9 cellular contexts compared by ENCODE assay signal in the genomic region with DNA sequence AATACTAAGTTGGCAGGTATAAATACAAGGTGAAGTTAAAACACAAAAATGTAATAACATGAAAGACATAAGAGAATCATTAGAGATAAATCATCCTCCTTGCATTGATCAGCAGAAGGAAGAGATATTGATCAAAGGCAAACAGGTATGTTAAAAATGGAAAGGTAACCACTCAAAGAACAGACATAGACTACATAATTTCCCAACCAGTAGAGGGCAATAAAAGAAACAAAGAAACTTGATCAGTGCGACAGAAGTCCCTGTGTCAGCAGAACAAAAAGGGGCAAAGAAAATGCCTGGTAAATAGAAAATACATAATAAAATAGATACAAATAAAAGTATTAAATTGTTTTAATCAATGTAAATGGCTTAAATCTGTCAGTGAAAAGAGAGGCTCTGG. TPM values are rescaled to one million over a fixed set of nuclear protein-coding genes. Genes with fewer than 3 reads are reported as not detected.
DNase-seq lines count a peak whose midpoint lies in the region; ATAC-seq and TF ChIP-seq lines count a peak whose summit lies in the region.
"Had no signal": no experiment of that assay in that cellular context is flagged by ENCODE, and none has a peak within 500 bp of the region (broad histone marks: within the 10 kb centered on the region; RNA-seq: fewer than 3 reads in every experiment).

No MANE protein-coding gene starts in this region.

- H3K4me3 ChIP-seq in astrocyte of the cerebellum (ENCODE audit: low read depth, low read length) (no peak overlapping the region), mesendoderm (ENCODE audit: low read length) (no peak overlapping the region)
- H3K4me3 ChIP-seq in CD4-positive, alpha-beta memory T cell (ENCODE audit: low read length in 2 of 2): no peak overlapping the region

- intact Hi-C loops in CD4-positive, alpha-beta memory T cell (cut with micrococcal nuclease): loop anchor here (1.0 kb wide), 1 partner anchor 154 kb away; no protein-coding TSS in a partner anchor

- peaks cover 0 to 5% (median 0%) of the 10 kb centered on the region in 4 donors for H3K4me1 Mint-ChIP-seq in CD4-positive, alpha-beta memory T cell
- H3K4me1 Mint-ChIP-seq: stimulated activated effector memory CD8-positive, alpha-beta T cell treated with anti-CD3 and anti-CD28 coated beads, Interleukin-12 subunit alpha, Interleukin-12 subunit beta, amount 100 ng/mL, for 72 hours had no signal

- peak; percentile 39 for TF ChIP-seq CTCF in astrocyte of the cerebellum (IDR thresholded peaks at IDR 0.05; ENCODE audit: low read depth, low read length, missing control alignments)

- POLR2A ChIA-PET in CD4-positive, alpha-beta memory T cell (lab: Charles Lee; ENCODE audit: partially characterized antibody): no interaction called here

- no peak overlapping the region for H4K8ac ChIP-seq in mesendoderm (ENCODE audit: low read depth, low read length)

- H3K27me3 Mint-ChIP-seq in CD4-positive, alpha-beta memory T cell: no peaks in the 10 kb centered on the region

- H3K36me3 ChIP-seq in mesendoderm (ENCODE audit: control insufficient read depth, insufficient read depth, low read length): no peaks in the 10 kb centered on the region
- no peaks in the 10 kb centered on the region for H3K36me3 ChIP-seq in CD4-positive, alpha-beta memory T cell (ENCODE audit: insufficient read depth, low read length)

- H3K56ac ChIP-seq in mesendoderm (ENCODE audit: low read length): no peak overlapping the region

- H3K4me2 ChIP-seq in mesendoderm (ENCODE audit: low read length): no peak overlapping the region

- H3K23ac ChIP-seq in mesendoderm (ENCODE audit: low read length): no peak overlapping the region

- H2BK5ac ChIP-seq in mesendoderm (ENCODE audit: low read length): no peak overlapping the region

- no peak overlapping the region for H4K5ac ChIP-seq in mesendoderm (ENCODE audit: low read length)

- peak overlapping the region in 2 of 7 donors; percentile 5 to 65 for H3K27ac Mint-ChIP-seq in CD4-positive, alpha-beta memory T cell
- H3K27ac Mint-ChIP-seq: stimulated activated effector memory CD8-positive, alpha-beta T cell treated with anti-CD3 and anti-CD28 coated beads, Interleukin-12 subunit alpha, Interleukin-12 subunit beta, amount 100 ng/mL, for 72 hours had no signal

- H3K27me3 ChIP-seq in mesendoderm (ENCODE audit: insufficient read depth, low read length, poor library complexity): no peaks in the 10 kb centered on the region
- H3K27me3 ChIP-seq in CD4-positive, alpha-beta memory T cell (ENCODE audit: insufficient read depth, low read length): no peaks in the 10 kb centered on the region

- no peak overlapping the region for H3K27ac ChIP-seq in mesendoderm (ENCODE audit: low read depth, low read length)
- H3K27ac ChIP-seq in CD4-positive, alpha-beta memory T cell (ENCODE audit: low read depth, low read length): no peak overlapping the region

- H3K9me3 ChIP-seq in CD4-positive, alpha-beta memory T cell (ENCODE audit: control insufficient read depth in 1 of 2, low read length in 2 of 2): no peaks in the 10 kb centered on the region

- no peak overlapping the region for H3K4ac ChIP-seq in mesendoderm (ENCODE audit: low read depth, low read length)

- H3K79me1 ChIP-seq in mesendoderm (ENCODE audit: low read length): no peaks in the 10 kb centered on the region

- no peaks in the 10 kb centered on the region for H3K4me1 ChIP-seq in mesendoderm (ENCODE audit: control insufficient read depth, low read depth, low read length)
- H3K4me1 ChIP-seq in CD4-positive, alpha-beta memory T cell (ENCODE audit: insufficient read depth, low read length): no peaks in the 10 kb centered on the region

- H2BK120ac ChIP-seq in mesendoderm (ENCODE audit: low read depth, low read length): no peak overlapping the region

- DNase-seq in G401 (ENCODE audit: low spot score) (peak; percentile 8), NCI-H1417 (lab: John Stamatoyannopoulos, UW) (peak in 2 of 3 experiments; percentile 31 to 65), astrocyte of the cerebellum (ENCODE audit: low read depth) (no peak), mesendoderm (peak; percentile 45), COLO829 (ENCODE audit: low spot score) (no peak)
- DNase-seq in CD4-positive, alpha-beta memory T cell: no peak

- no peaks in the 10 kb centered on the region for H3K9me3 Mint-ChIP-seq in CD4-positive, alpha-beta memory T cell
- H3K9me3 Mint-ChIP-seq: stimulated activated effector memory CD8-positive, alpha-beta T cell treated with anti-CD3 and anti-CD28 coated beads, Interleukin-12 subunit alpha, Interleukin-12 subunit beta, amount 100 ng/mL, for 72 hours had no signal

- no peak overlapping the region for H2AK5ac ChIP-seq in mesendoderm (ENCODE audit: low read length)

- CTCF ChIA-PET in CD4-positive, alpha-beta memory T cell (lab: Charles Lee; ENCODE audit: partially characterized antibody): no interaction called here

- H3K36me3 Mint-ChIP-seq in CD4-positive, alpha-beta memory T cell: peaks cover 15 to 31% of the 10 kb centered on the region in 2 donors

- no peak overlapping the region for H3K9ac ChIP-seq in mesendoderm (ENCODE audit: low read length)

- ATAC-seq in GM18867 (IDR thresholded peaks at IDR 0.05; ENCODE audit: unreplicated experiment): no peak
- ATAC-seq in HG02973 (IDR thresholded peaks at IDR 0.05; ENCODE audit: unreplicated experiment): no peak
- ATAC-seq: stimulated activated effector memory CD8-positive, alpha-beta T cell treated with anti-CD3 and anti-CD28 coated beads, Interleukin-12 subunit alpha, Interleukin-12 subunit beta, amount 100 ng/mL, for 72 hours had no signal

- H3K79me2 ChIP-seq in mesendoderm (ENCODE audit: control insufficient read depth, insufficient read depth, low read length): no peaks in the 10 kb centered on the region

- no CpG with 5 or more reads among the region's 1 CpG for WGBS in mesendoderm (ENCODE audit: extremely low coverage, insufficient coverage, low lambda C conversion rate)

- H3K4me3 Mint-ChIP-seq in CD4-positive, alpha-beta memory T cell: no peak overlapping the region
- H3K4me3 Mint-ChIP-seq: stimulated activated effector memory CD8-positive, alpha-beta T cell treated with anti-CD3 and anti-CD28 coated beads, Interleukin-12 subunit alpha, Interleukin-12 subunit beta, amount 100 ng/mL, for 72 hours had no signal

- H2BK15ac ChIP-seq in mesendoderm (replicated peaks; ENCODE audit: low read depth): no peak overlapping the region

- no peak overlapping the region for H3K18ac ChIP-seq in mesendoderm (ENCODE audit: low read length)

- in situ Hi-C loops in G401 (cut with HindIII; ENCODE audit: low sequenced_read_pairs): no loop called here
- in situ Hi-C loops in astrocyte of the cerebellum (cut with HindIII; ENCODE audit: low sequenced_read_pairs): no loop called here

RNA-seq across cellular contexts. Expression of a gene that starts 53.6 kb away (rescaled TPM):
- total RNA-seq in G401 (2014; rRNA removed; shearing (Covaris generic)): 0.18 TPM in 1 of 2 replicates, not detected in the other
- polyA plus RNA-seq in mesendoderm (2013, experiment 1 of 2): 0.03 TPM
- polyA plus RNA-seq in mesendoderm (2013, experiment 2 of 2): not detected
- total RNA-seq in CD4-positive, alpha-beta memory T cell: under 1 TPM; 0.36 to 0.81 TPM
- under 1 TPM in 1 of 2 donors, not detected in 1; 0.28 TPM for polyA plus RNA-seq in CD4-positive, alpha-beta memory T cell

Comparison
In these comparisons a context has a peak if more than half of its experiments do, and no peak if none do; other contexts are left out.
1. DNase-seq: peak in G401 (single experiment), NCI-H1417 (2 of 3) and mesendoderm (single experiment); none in astrocyte of the cerebellum (single experiment), COLO829 (single experiment) and CD4-positive, alpha-beta memory T cell (0 of 5).